Comparison of ENCODE assay signal across 12 cellular contexts in the genomic region with DNA sequence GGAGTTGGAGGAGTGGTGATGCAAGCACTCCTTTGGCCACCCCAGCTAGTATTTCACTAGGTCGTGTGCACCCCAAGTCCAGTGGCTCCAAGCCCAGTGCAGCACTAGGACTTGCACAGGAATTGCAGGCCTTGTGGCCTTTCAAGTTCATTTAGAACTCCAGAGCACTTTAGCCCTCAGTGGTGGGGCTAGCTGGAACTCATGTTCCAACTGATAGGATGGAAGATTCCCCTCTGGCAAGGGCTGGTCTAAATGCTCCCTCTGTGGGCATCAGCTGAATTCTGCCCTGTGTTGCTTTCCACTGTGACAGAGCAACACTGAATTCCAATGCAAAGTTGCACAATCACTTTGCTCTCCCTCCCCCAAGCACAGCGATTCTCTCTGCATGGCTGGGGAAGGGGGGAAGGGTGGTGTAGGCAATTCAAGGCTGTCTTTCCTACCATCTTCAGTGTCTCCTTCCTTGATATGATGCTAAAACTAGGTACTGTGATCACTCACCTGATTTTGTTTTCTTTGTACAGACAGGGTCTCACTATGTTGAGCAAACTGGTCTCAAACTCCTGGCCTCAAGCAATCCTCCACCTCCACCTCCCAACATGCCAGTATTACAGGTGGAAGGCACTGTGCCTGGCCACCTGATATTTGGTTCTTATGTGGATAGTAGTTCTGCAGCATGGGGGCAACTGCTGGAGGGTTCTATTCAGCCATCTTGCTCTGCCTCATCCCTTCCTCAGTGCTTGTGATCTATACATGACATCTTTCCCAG. TPM values are rescaled to one million over a fixed set of nuclear protein-coding genes. Genes with fewer than 3 reads are reported as not detected.
DNase-seq lines count a peak whose midpoint lies in the region; ATAC-seq and TF ChIP-seq lines count a peak whose summit lies in the region.
"Had no signal": no experiment of that assay in that cellular context is flagged by ENCODE, and none has a peak within 500 bp of the region (broad histone marks: within the 10 kb centered on the region; RNA-seq: fewer than 3 reads in every experiment).

No MANE protein-coding gene starts in this region.

- H3K4ac ChIP-seq in IMR-90 (ENCODE audit: low read depth, low read length) = peak overlapping the region; percentile 28; the same call in 1 of the 2 replicates

- no peak for TF ChIP-seq RAD21 in IMR-90 (IDR thresholded peaks at IDR 0.05; ENCODE audit: low read length)
- peak; percentile 67 to 70 for TF ChIP-seq RAD21 in liver (IDR thresholded peaks at IDR 0.05)

- peak overlapping the region; percentile 79; the same call in 1 of the 2 replicates for H4K91ac ChIP-seq in IMR-90 (ENCODE audit: insufficient read depth, low read depth, low read length)

- H3K23ac ChIP-seq in IMR-90 (ENCODE audit: low read depth, low read length) = no peak overlapping the region

- H2BK120ac ChIP-seq in IMR-90 (ENCODE audit: low read depth, low read length) = peak overlapping the region; percentile 6; the same call in 1 of the 2 replicates

- TF ChIP-seq POLR2A in IMR-90 (IDR thresholded peaks at IDR 0.05; ENCODE audit: low read depth, low read length) = no peak

- no peaks in the 10 kb centered on the region for H3K27me3 Mint-ChIP-seq in endodermal cell (ENCODE audit: insufficient read depth)
- H3K27me3 Mint-ChIP-seq in Calu3 (ENCODE audit: unreplicated experiment) = no peaks in the 10 kb centered on the region

- peak overlapping the region; percentile 86 for H2AK5ac ChIP-seq in IMR-90 (ENCODE audit: low read depth, low read length)

- intact Hi-C loops in IMR-90 (cut with micrococcal nuclease) (no loop called here), Calu3 (cut with micrococcal nuclease; ENCODE audit: unreplicated experiment) (no loop called here)

- CTCF ChIA-PET in IMR-90 (lab: Yijun Ruan, JAX) (interaction anchor here (1.1 kb wide), 1 partner anchor 8 kb away, joined by 3 read pairs; no protein-coding TSS in a partner anchor), Calu3 (lab: Charles Lee) (no interaction called here)

- H4K5ac ChIP-seq in IMR-90 (ENCODE audit: low read depth, low read length) = peak overlapping the region; percentile 52

- DNase-seq in AG08395 (ENCODE audit: low spot score) (peak; percentile 13), IMR-90 (peak; percentile 59), endodermal cell (peak; percentile 60), T-helper 9 cell (no peak), Calu3 (no peak)
- no peak for DNase-seq in NK-92 treated with Interleukin-12 subunit alpha and Interleukin-12 subunit beta, amount 100 ng/mL, for 24 hours (lab: John Stamatoyannopoulos, UW)
- DNase-seq: C1 segment of cervical spinal cord, NCI-H2107, occipital lobe, testis had no signal

- WGBS in IMR-90 (ENCODE audit: extremely low coverage in 2 of 2, insufficient read length in 1 of 2), 2 experiments = no CpG with 5 or more reads among the region's 2 CpGs
- 58 to 67% methylated on average over 1 of the region's 2 CpGs for WGBS in endodermal cell (ENCODE audit: insufficient coverage in 1 of 2, insufficient read length in 1 of 2), 2 experiments
- WGBS in liver = 30% methylated on average over 2 of the region's 2 CpGs

- peaks cover 20 to 39% of the 10 kb centered on the region in 2 experiments for H3K79me1 ChIP-seq in IMR-90 (ENCODE audit: low read depth in 1 of 2, low read length in 2 of 2)

- peaks cover 1% of the 10 kb centered on the region; the same call in 1 of the 2 replicates for H3K9me3 ChIP-seq in IMR-90 (ENCODE audit: control insufficient read depth, insufficient read depth, low read length)
- peaks cover 14% of the 10 kb centered on the region for H3K9me3 ChIP-seq in endodermal cell (ENCODE audit: control insufficient read depth, low read length)
- no peaks in the 10 kb centered on the region for H3K9me3 ChIP-seq in liver (ENCODE audit: control insufficient read depth in 4 of 4, low read length in 3 of 4)
- H3K9me3 ChIP-seq: testis had no signal

- H3K18ac ChIP-seq in IMR-90 (ENCODE audit: low read depth, low read length) = peak overlapping the region; percentile 65

- peak overlapping the region; percentile 76; the same call in 1 of the 3 replicates for H2BK15ac ChIP-seq in IMR-90 (ENCODE audit: low read depth, low read length)

- in situ Hi-C loops in IMR-90 (cut with MboI; ENCODE audit: low sequenced_read_pairs) = no loop called here

- H4K8ac ChIP-seq in IMR-90 (ENCODE audit: low read depth in 2 of 2, low read length in 2 of 2) = peak overlapping the region in 1 of 2 experiments; percentile 33; a peak in 2 of 4 replicates

- H3K4me1 ChIP-seq in IMR-90 (ENCODE audit: control insufficient read depth, insufficient read depth, low read length) (peaks cover 12% of the 10 kb centered on the region), endodermal cell (ENCODE audit: control insufficient read depth, insufficient read depth, low read length) (no peaks in the 10 kb centered on the region), liver (ENCODE audit: control insufficient read depth in 4 of 4, insufficient read depth in 4 of 4, low read length in 3 of 4) (peaks cover 4 to 32% (median 29%) of the 10 kb centered on the region in 4 donors)
- H3K4me1 ChIP-seq: testis had no signal

- peak overlapping the region; percentile 14 for H2BK5ac ChIP-seq in IMR-90 (ENCODE audit: low read depth, low read length, poor library complexity, severe bottlenecking)

- H3K27ac ChIP-seq in IMR-90 (ENCODE audit: insufficient read depth, low read length) (peak overlapping the region; percentile 41; the same call in 1 of the 2 replicates), endodermal cell (ENCODE audit: low read depth, low read length) (no peak overlapping the region), liver (ENCODE audit: low read depth in 1 of 2, low read length in 2 of 2) (peak overlapping the region in 1 of 2 donors; percentile 23)
- H3K27ac ChIP-seq: testis had no signal

- H3K4me2 ChIP-seq in IMR-90 (ENCODE audit: low read depth, low read length) = peak overlapping the region; percentile 35

- H3K36me3 Mint-ChIP-seq in endodermal cell (ENCODE audit: low read depth) = peaks cover 24% of the 10 kb centered on the region
- H3K36me3 Mint-ChIP-seq in Calu3 (ENCODE audit: insufficient read depth, unreplicated experiment) = no peaks in the 10 kb centered on the region

- H3K9ac ChIP-seq in IMR-90 (ENCODE audit: low read depth, low read length) (no peak overlapping the region), endodermal cell (ENCODE audit: extremely low read depth, low read length, poor library complexity, severe bottlenecking) (no peak overlapping the region), liver (ENCODE audit: low read depth in 1 of 2, low read length in 2 of 2) (no peak overlapping the region)

- peak overlapping the region; percentile 26 for H2AFZ ChIP-seq in IMR-90 (replicated peaks; ENCODE audit: low read length, poor library complexity)

- H3K36me3 ChIP-seq in IMR-90 (ENCODE audit: control insufficient read depth, insufficient read depth, low read length) (peaks cover 2% of the 10 kb centered on the region; the same call in 1 of the 2 replicates), endodermal cell (ENCODE audit: control insufficient read depth, insufficient read depth, low read length) (no peaks in the 10 kb centered on the region), liver (ENCODE audit: control insufficient read depth in 4 of 4, insufficient read depth in 3 of 4, low read depth in 1 of 4, low read length in 3 of 4) (peaks cover 0 to 2% (median 0%) of the 10 kb centered on the region in 4 donors)

- H3K4me1 Mint-ChIP-seq in endodermal cell (peaks cover 16% of the 10 kb centered on the region), Calu3 (ENCODE audit: low read depth, unreplicated experiment) (no peaks in the 10 kb centered on the region)

- H2AK9ac ChIP-seq in IMR-90 (replicated peaks; ENCODE audit: low read depth, low read length, poor library complexity) = peak overlapping the region; percentile 78

- H3K4me3 Mint-ChIP-seq in endodermal cell = no peak overlapping the region
- no peak overlapping the region for H3K4me3 Mint-ChIP-seq in Calu3 (ENCODE audit: low read depth, unreplicated experiment)

- POLR2A ChIA-PET in IMR-90 (lab: Charles Lee; ENCODE audit: unreplicated experiment) = no interaction called here

- no peaks in the 10 kb centered on the region for H3K27me3 ChIP-seq in IMR-90 (ENCODE audit: control insufficient read depth, insufficient read depth, low read length)
- H3K27me3 ChIP-seq in endodermal cell (ENCODE audit: control insufficient read depth, insufficient read depth, low read length, poor library complexity, severe bottlenecking) = no peaks in the 10 kb centered on the region
- no peaks in the 10 kb centered on the region for H3K27me3 ChIP-seq in liver (ENCODE audit: control insufficient read depth in 4 of 4, insufficient read depth in 4 of 4, low read length in 3 of 4)
- H3K27me3 ChIP-seq: testis had no signal

- H3K56ac ChIP-seq in IMR-90 (ENCODE audit: extremely low read depth, insufficient read depth, low read length) = no peak overlapping the region

- peak; percentile 97 for ATAC-seq in IMR-90 (ENCODE audit: low read depth)
- no peak for ATAC-seq in GM18520 (IDR thresholded peaks at IDR 0.05; ENCODE audit: unreplicated experiment)

- H3K9me1 ChIP-seq in IMR-90 (ENCODE audit: insufficient read depth, low read length) = peaks cover 7% of the 10 kb centered on the region

- no peaks in the 10 kb centered on the region for H3K9me3 Mint-ChIP-seq in endodermal cell
- H3K9me3 Mint-ChIP-seq in Calu3 (ENCODE audit: low read depth, unreplicated experiment) = no peaks in the 10 kb centered on the region

- H2BK20ac ChIP-seq in IMR-90 (ENCODE audit: low read depth, low read length) = peak overlapping the region; percentile 66; the same call in 1 of the 2 replicates

- TF ChIP-seq CTCF in IMR-90 (conservative IDR thresholded peaks at IDR 0.05; ENCODE audit: low read depth, low read length) (no peak), endodermal cell (conservative IDR thresholded peaks at IDR 0.05) (no peak), liver (IDR thresholded peaks at IDR 0.05; ENCODE audit: low read depth, low read length, missing input control) (no peak), Calu3 (IDR thresholded peaks at IDR 0.05; ENCODE audit: unreplicated experiment) (no peak)

- H3K14ac ChIP-seq in IMR-90 (replicated peaks; ENCODE audit: low read depth, low read length) = peak overlapping the region; percentile 82

- H3K4me3 ChIP-seq in IMR-90 (ENCODE audit: insufficient read depth, low read depth, low read length) (no peak overlapping the region), endodermal cell (ENCODE audit: low read length) (no peak overlapping the region), liver (ENCODE audit: low read depth in 1 of 3, low read length in 3 of 3) (peak overlapping the region in 1 of 3 donors; percentile 9)
- H3K4me3 ChIP-seq: testis had no signal

- peaks cover 10% of the 10 kb centered on the region; the same call in 1 of the 2 replicates for H4K20me1 ChIP-seq in IMR-90 (ENCODE audit: insufficient read depth, low read length)

- dilution Hi-C loops in IMR-90 (cut with HindIII; ENCODE audit: low sequenced_read_pairs, unreplicated experiment) = no loop called here

- H3K27ac Mint-ChIP-seq in endodermal cell (peak overlapping the region; percentile 19), Calu3 (ENCODE audit: unreplicated experiment) (no peak overlapping the region)

- no TSS peak for BruUV-seq in IMR-90 (replicated peaks; lab: Mats Ljungman, UMichigan)
- no TSS peak for BruUV-seq in Calu3 (replicated peaks; lab: Mats Ljungman, UMichigan)

RNA-seq across cellular contexts. Expression of a gene that starts 10.3 kb away (rescaled TPM):
- total RNA-seq in IMR-90 (2012; rRNA removed) (5.2 and 6.1 TPM in 2 replicates), endodermal cell (10 to 100 TPM; 15.5 to 17.6 TPM), liver (10 to 100 TPM; 10.6 to 16.0 TPM), Calu3 (2022) (10.2 and 10.7 TPM in 2 replicates)
- polyA plus RNA-seq in IMR-90 (2012; rRNA removed) (2.8 and 3.0 TPM in 2 replicates), liver (10 to 100 TPM in 1 of 2 donors, 1 to 10 TPM in 1; 4.6 to 12.1 TPM)
- 0.74 and 0.76 TPM in 2 replicates for polyA plus RNA-seq in IMR-90 (2012; cell fraction: cytosol; rRNA removed)
- 0.59 and 3.7 TPM in 2 replicates for polyA plus RNA-seq in IMR-90 (2012; cell fraction: nucleus; rRNA removed; ENCODE audit: low replicate concordance)
- 10.5 TPM for polyA plus RNA-seq in endodermal cell (2013, experiment 1 of 2)
- polyA plus RNA-seq in endodermal cell (2013, experiment 2 of 2) = 12.5 TPM

RNA-seq across cellular contexts. Expression of a gene that starts 59.9 kb away (rescaled TPM):
- total RNA-seq in IMR-90 (2012; rRNA removed) = 115 and 125 TPM in 2 replicates
- 30.5 and 42.4 TPM in 2 replicates for polyA plus RNA-seq in IMR-90 (2012; rRNA removed)
- 36.4 and 55.0 TPM in 2 replicates for polyA plus RNA-seq in IMR-90 (2012; cell fraction: cytosol; rRNA removed)
- 22.5 and 26.1 TPM in 2 replicates for polyA plus RNA-seq in IMR-90 (2012; cell fraction: nucleus; rRNA removed; ENCODE audit: low replicate concordance)
- 100 to 1,000 TPM; 137 to 150 TPM for total RNA-seq in endodermal cell
- 123 TPM for polyA plus RNA-seq in endodermal cell (2013, experiment 1 of 2)
- polyA plus RNA-seq in endodermal cell (2013, experiment 2 of 2) = 116 TPM
- total RNA-seq in liver = 100 to 1,000 TPM in 1 of 2 donors, 10 to 100 TPM in 1; 99.0 to 162 TPM
- polyA plus RNA-seq in liver = 10 to 100 TPM; 37.3 to 48.7 TPM
- total RNA-seq in Calu3 (2022) = 155 and 156 TPM in 2 replicates

Comparison
In these comparisons a context has a peak if more than half of its experiments do, and no peak if none do; other contexts are left out.
1. DNase-seq: peak in AG08395 (single experiment), IMR-90 (single experiment) and endodermal cell (single experiment); none in T-helper 9 cell (single experiment), NK-92 treated with Interleukin-12 subunit alpha and Interleukin-12 subunit beta, amount 100 ng/mL, for 24 hours (single experiment) and Calu3 (single experiment).